Comparison of ENCODE assay signal across 16 cellular contexts in the genomic region with DNA sequence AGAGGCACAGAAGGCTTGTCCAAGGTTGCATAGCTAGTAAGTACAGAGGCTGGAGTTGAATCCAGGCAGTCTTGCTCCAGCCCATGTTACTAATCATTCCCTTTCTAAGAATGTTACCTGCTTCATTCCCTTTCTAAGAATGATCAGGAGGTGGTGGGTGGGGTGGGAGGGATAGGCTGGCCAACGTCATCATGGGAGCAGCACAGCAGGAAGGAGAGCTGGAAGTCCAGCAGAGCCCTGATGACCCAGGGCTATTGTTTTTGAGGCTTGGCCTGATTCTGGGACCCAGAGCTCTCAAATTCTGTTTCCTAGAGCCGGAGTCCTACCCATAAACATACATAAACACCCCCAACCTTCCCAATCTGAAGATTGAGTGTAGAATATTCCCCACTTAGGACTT. TPM values are rescaled to one million over a fixed set of nuclear protein-coding genes. Genes with fewer than 3 reads are reported as not detected.
A peak's percentile ranks its signal among the peaks of the same experiment; 100 is the strongest.
DNase-seq lines count a peak whose midpoint lies in the region; ATAC-seq and TF ChIP-seq lines count a peak whose summit lies in the region.
"Had no signal": no experiment of that assay in that cellular context is flagged by ENCODE, and none has a peak within 500 bp of the region (broad histone marks: within the 10 kb centered on the region; RNA-seq: fewer than 3 reads in every experiment).

No MANE protein-coding gene starts in this region.

- H3K27ac ChIP-seq in left ventricle myocardium inferior (replicated peaks) (peak overlapping the region; percentile 67), gastrocnemius medialis (peak overlapping the region in 3 of 4 donors; percentile 23 to 54 (median 24)), Peyer's patch (no peak overlapping the region), suprapubic skin (no peak overlapping the region)

- H3K4me1 ChIP-seq in left ventricle myocardium inferior (peaks cover 79% of the 10 kb centered on the region), gastrocnemius medialis (peaks cover 7 to 15% of the 10 kb centered on the region in 2 donors), Peyer's patch (peaks cover 0 to 22% (median 4%) of the 10 kb centered on the region in 4 donors), suprapubic skin (peaks cover 26% of the 10 kb centered on the region)
- H3K4me1 ChIP-seq: BE2C, Caco-2 had no signal

- no peak for TF ChIP-seq CTCF in left ventricle myocardium inferior (IDR thresholded peaks at IDR 0.05; ENCODE audit: borderline replicate concordance)
- TF ChIP-seq CTCF in gastrocnemius medialis (IDR thresholded peaks at IDR 0.05 in 4 of 5, conservative IDR thresholded peaks at IDR 0.05 in 1 of 5) = no peak
- no peak for TF ChIP-seq CTCF in Peyer's patch (IDR thresholded peaks at IDR 0.05)
- no peak for TF ChIP-seq CTCF in suprapubic skin (IDR thresholded peaks at IDR 0.05)

- no peaks in the 10 kb centered on the region for H3K36me3 ChIP-seq in left ventricle myocardium inferior
- no peaks in the 10 kb centered on the region for H3K36me3 ChIP-seq in gastrocnemius medialis
- no peaks in the 10 kb centered on the region for H3K36me3 ChIP-seq in Peyer's patch
- H3K36me3 ChIP-seq in suprapubic skin = no peaks in the 10 kb centered on the region
- H3K36me3 ChIP-seq: BE2C, HAP-1 had no signal

- ATAC-seq in Right ventricle myocardium inferior (no peak), gastrocnemius medialis (peak in 1 of 2 donors; percentile 30)
- ATAC-seq: HepG2 had no signal

- 88% methylated on average over 2 of the region's 2 CpGs for WGBS in suprapubic skin

- DNase-seq in left ventricle myocardium inferior (no peak), Right ventricle myocardium inferior (ENCODE audit: missing footprints) (no peak), dermis microvascular lymphatic vessel endothelial cell (ENCODE audit: low read depth in 2 of 2) (peak; percentile 84 to 87), mucosa of gallbladder (ENCODE audit: low spot score) (peak; percentile 59), gastrocnemius medialis (no peak), cortex of kidney (lab: John Stamatoyannopoulos, UW) (no peak), Peyer's patch (no peak), suprapubic skin (ENCODE audit: low spot score in 2 of 2) (no peak)
- DNase-seq: ACHN; BE2C; C1 segment of cervical spinal cord; Caco-2; CD4-positive, CD25-positive, alpha-beta regulatory T cell; CD8-positive, alpha-beta memory T cell had no signal

- TF ChIP-seq EP300 in suprapubic skin (IDR thresholded peaks at IDR 0.05) = no peak

- in situ Hi-C loops in gastrocnemius medialis (cut with MboI; ENCODE audit: low sequenced_read_pairs in 4 of 4) = no loop called here

- H3K9me3 ChIP-seq in left ventricle myocardium inferior (replicated peaks) (no peaks in the 10 kb centered on the region), gastrocnemius medialis (no peaks in the 10 kb centered on the region), Peyer's patch (no peaks in the 10 kb centered on the region), suprapubic skin (no peaks in the 10 kb centered on the region)
- H3K9me3 ChIP-seq: BE2C, Caco-2, HAP-1 had no signal

- intact Hi-C loops in left ventricle myocardium inferior (cut with micrococcal nuclease) (no loop called here), Right ventricle myocardium inferior (cut with DNase I) (no loop called here), gastrocnemius medialis (cut with DNase I; ENCODE audit: low total_unique reads) (no loop called here)

- TF ChIP-seq POLR2A in gastrocnemius medialis (IDR thresholded peaks at IDR 0.05) = no peak
- TF ChIP-seq POLR2A in Peyer's patch (IDR thresholded peaks at IDR 0.05) = no peak
- no peak for TF ChIP-seq POLR2A in suprapubic skin (IDR thresholded peaks at IDR 0.05)

- H3K4me3 ChIP-seq in left ventricle myocardium inferior (no peak overlapping the region), gastrocnemius medialis (no peak overlapping the region), Peyer's patch (no peak overlapping the region), suprapubic skin (no peak overlapping the region)
- H3K4me3 ChIP-seq: HAP-1 had no signal

- H3K27me3 ChIP-seq in left ventricle myocardium inferior (ENCODE audit: low read depth) = no peaks in the 10 kb centered on the region
- no peaks in the 10 kb centered on the region for H3K27me3 ChIP-seq in gastrocnemius medialis
- no peaks in the 10 kb centered on the region for H3K27me3 ChIP-seq in Peyer's patch
- no peaks in the 10 kb centered on the region for H3K27me3 ChIP-seq in suprapubic skin
- H3K27me3 ChIP-seq: BE2C had no signal

RNA-seq across cellular contexts. Expression of gene CSF1, which starts 11.8 kb away (rescaled TPM):
- total RNA-seq in left ventricle myocardium inferior = 13.9 TPM
- total RNA-seq in Right ventricle myocardium inferior = 19.0 TPM
- total RNA-seq in dermis microvascular lymphatic vessel endothelial cell = 4.6 and 7.6 TPM in 2 replicates
- 184 TPM for total RNA-seq in mucosa of gallbladder
- total RNA-seq in gastrocnemius medialis = 10 to 100 TPM; 14.6 to 31.1 (median 19.6) TPM
- 10 to 100 TPM in 3 of 4 donors, 1 to 10 TPM in 1; 8.9 to 49.5 (median 26.6) TPM for total RNA-seq in Peyer's patch
- total RNA-seq in suprapubic skin = 10 to 100 TPM; 12.6 to 39.1 (median 17.5) TPM

Comparison
In these comparisons a context has a peak if more than half of its experiments do, and no peak if none do; other contexts are left out.
1. DNase-seq: peak in dermis microvascular lymphatic vessel endothelial cell (2 of 2) and mucosa of gallbladder (single experiment); none in left ventricle myocardium inferior (single experiment), Right ventricle myocardium inferior (single experiment), gastrocnemius medialis (0 of 2), cortex of kidney (single experiment), Peyer's patch (0 of 3) and suprapubic skin (0 of 2).
2. H3K27ac ChIP-seq: peak in left ventricle myocardium inferior (single experiment) and gastrocnemius medialis (3 of 4); none in Peyer's patch (0 of 4) and suprapubic skin (single experiment).